Comparison of ENCODE assay signal across 1 cellular context in genomic region chr19:33382006-33382405, GRCh38.
TF ChIP-seq lines count a peak whose summit lies in the region.

No MANE protein-coding gene starts in this region.

TF ChIP-seq in GM23338, 12 proteins besides CTCF, POLR2A, EP300 and RAD21 (continued from another document):
- TF ChIP-seq, protein P1, sequence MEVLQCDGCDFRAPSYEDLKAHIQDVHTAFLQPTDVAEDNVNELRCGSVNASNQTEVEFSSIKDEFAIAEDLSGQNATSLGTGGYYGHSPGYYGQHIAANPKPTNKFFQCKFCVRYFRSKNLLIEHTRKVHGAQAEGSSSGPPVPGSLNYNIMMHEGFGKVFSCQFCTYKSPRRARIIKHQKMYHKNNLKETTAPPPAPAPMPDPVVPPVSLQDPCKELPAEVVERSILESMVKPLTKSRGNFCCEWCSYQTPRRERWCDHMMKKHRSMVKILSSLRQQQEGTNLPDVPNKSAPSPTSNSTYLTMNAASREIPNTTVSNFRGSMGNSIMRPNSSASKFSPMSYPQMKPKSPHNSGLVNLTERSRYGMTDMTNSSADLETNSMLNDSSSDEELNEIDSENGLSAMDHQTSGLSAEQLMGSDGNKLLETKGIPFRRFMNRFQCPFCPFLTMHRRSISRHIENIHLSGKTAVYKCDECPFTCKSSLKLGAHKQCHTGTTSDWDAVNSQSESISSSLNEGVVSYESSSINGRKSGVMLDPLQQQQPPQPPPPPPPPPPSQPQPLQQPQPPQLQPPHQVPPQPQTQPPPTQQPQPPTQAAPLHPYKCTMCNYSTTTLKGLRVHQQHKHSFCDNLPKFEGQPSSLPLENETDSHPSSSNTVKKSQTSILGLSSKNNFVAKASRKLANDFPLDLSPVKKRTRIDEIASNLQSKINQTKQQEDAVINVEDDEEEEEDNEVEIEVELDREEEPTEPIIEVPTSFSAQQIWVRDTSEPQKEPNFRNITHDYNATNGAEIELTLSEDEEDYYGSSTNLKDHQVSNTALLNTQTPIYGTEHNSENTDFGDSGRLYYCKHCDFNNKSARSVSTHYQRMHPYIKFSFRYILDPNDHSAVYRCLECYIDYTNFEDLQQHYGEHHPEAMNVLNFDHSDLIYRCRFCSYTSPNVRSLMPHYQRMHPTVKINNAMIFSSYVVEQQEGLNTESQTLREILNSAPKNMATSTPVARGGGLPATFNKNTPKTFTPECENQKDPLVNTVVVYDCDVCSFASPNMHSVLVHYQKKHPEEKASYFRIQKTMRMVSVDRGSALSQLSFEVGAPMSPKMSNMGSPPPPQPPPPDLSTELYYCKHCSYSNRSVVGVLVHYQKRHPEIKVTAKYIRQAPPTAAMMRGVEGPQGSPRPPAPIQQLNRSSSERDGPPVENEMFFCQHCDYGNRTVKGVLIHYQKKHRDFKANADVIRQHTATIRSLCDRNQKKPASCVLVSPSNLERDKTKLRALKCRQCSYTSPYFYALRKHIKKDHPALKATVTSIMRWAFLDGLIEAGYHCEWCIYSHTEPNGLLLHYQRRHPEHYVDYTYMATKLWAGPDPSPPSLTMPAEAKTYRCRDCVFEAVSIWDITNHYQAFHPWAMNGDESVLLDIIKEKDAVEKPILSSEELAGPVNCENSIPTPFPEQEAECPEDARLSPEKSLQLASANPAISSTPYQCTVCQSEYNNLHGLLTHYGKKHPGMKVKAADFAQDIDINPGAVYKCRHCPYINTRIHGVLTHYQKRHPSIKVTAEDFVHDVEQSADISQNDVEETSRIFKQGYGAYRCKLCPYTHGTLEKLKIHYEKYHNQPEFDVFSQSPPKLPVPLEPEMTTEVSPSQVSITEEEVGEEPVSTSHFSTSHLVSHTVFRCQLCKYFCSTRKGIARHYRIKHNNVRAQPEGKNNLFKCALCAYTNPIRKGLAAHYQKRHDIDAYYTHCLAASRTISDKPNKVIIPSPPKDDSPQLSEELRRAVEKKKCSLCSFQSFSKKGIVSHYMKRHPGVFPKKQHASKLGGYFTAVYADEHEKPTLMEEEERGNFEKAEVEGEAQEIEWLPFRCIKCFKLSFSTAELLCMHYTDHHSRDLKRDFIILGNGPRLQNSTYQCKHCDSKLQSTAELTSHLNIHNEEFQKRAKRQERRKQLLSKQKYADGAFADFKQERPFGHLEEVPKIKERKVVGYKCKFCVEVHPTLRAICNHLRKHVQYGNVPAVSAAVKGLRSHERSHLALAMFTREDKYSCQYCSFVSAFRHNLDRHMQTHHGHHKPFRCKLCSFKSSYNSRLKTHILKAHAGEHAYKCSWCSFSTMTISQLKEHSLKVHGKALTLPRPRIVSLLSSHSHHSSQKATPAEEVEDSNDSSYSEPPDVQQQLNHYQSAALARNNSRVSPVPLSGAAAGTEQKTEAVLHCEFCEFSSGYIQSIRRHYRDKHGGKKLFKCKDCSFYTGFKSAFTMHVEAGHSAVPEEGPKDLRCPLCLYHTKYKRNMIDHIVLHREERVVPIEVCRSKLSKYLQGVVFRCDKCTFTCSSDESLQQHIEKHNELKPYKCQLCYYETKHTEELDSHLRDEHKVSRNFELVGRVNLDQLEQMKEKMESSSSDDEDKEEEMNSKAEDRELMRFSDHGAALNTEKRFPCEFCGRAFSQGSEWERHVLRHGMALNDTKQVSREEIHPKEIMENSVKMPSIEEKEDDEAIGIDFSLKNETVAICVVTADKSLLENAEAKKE (CRISPR knock-in tag; IDR thresholded peaks at IDR 0.05) = no peak
- TF ChIP-seq STAT1 (IDR thresholded peaks at IDR 0.05; ENCODE audit: unreplicated experiment) (no peak), ZNF331 (CRISPR knock-in tag; IDR thresholded peaks at IDR 0.05; ENCODE audit: low read depth) (no peak), JUNB (IDR thresholded peaks at IDR 0.05; ENCODE audit: unreplicated experiment) (no peak), EZH2 (IDR thresholded peaks at IDR 0.05; ENCODE audit: low read depth, unreplicated experiment) (no peak), ZNF114 (CRISPR knock-in tag; IDR thresholded peaks at IDR 0.05) (no peak), NANOG (IDR thresholded peaks at IDR 0.05; ENCODE audit: borderline replicate concordance) (no peak), EZH2phosphoT487 (IDR thresholded peaks at IDR 0.05; ENCODE audit: unreplicated experiment) (no peak), CREB1 (CRISPR knock-in tag; IDR thresholded peaks at IDR 0.05; ENCODE audit: low read depth) (no peak)
- TF ChIP-seq, protein P2, sequence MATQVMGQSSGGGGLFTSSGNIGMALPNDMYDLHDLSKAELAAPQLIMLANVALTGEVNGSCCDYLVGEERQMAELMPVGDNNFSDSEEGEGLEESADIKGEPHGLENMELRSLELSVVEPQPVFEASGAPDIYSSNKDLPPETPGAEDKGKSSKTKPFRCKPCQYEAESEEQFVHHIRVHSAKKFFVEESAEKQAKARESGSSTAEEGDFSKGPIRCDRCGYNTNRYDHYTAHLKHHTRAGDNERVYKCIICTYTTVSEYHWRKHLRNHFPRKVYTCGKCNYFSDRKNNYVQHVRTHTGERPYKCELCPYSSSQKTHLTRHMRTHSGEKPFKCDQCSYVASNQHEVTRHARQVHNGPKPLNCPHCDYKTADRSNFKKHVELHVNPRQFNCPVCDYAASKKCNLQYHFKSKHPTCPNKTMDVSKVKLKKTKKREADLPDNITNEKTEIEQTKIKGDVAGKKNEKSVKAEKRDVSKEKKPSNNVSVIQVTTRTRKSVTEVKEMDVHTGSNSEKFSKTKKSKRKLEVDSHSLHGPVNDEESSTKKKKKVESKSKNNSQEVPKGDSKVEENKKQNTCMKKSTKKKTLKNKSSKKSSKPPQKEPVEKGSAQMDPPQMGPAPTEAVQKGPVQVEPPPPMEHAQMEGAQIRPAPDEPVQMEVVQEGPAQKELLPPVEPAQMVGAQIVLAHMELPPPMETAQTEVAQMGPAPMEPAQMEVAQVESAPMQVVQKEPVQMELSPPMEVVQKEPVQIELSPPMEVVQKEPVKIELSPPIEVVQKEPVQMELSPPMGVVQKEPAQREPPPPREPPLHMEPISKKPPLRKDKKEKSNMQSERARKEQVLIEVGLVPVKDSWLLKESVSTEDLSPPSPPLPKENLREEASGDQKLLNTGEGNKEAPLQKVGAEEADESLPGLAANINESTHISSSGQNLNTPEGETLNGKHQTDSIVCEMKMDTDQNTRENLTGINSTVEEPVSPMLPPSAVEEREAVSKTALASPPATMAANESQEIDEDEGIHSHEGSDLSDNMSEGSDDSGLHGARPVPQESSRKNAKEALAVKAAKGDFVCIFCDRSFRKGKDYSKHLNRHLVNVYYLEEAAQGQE (IDR thresholded peaks at IDR 0.05; ENCODE audit: unreplicated experiment) = no peak
TF ChIP-seq in GM23338: peak in this region for 0.
